17 cellular contexts compared by ENCODE assay signal in genomic region chr17:75552847-75553552, GRCh38. TPM values are rescaled to one million over a fixed set of nuclear protein-coding genes. Genes with fewer than 3 reads are reported as not detected.
DNase-seq lines count a peak whose midpoint lies in the region; ATAC-seq, FAIRE-seq and TF ChIP-seq lines count a peak whose summit lies in the region.
"Had no signal": no experiment of that assay in that cellular context is flagged by ENCODE, and none has a peak within 500 bp of the region (broad histone marks: within the 10 kb centered on the region; RNA-seq: fewer than 3 reads in every experiment).

No MANE protein-coding gene starts in this region.

- peak overlapping the region in 1 of 2 experiments; percentile 87; a peak in 2 of 4 replicates for H3K9ac ChIP-seq in K562 (ENCODE audit: insufficient read depth in 1 of 2, low read depth in 2 of 2, low read length in 2 of 2)

- no peaks in the 10 kb centered on the region for H4K20me1 ChIP-seq in K562 (replicated peaks; ENCODE audit: control insufficient read depth, insufficient read depth, low read length)

- no peak for TF ChIP-seq EP300 in K562 (IDR thresholded peaks at IDR 0.05; ENCODE audit: low read length)

- no peak overlapping the region for H3K4me3 ChIP-seq in K562
- no peak overlapping the region for H3K4me3 ChIP-seq in mesodermal cell (ENCODE audit: extremely low read depth, insufficient read depth, low read length, poor library complexity, severe bottlenecking)
- no peak overlapping the region for H3K4me3 ChIP-seq in effector memory CD4-positive, alpha-beta T cell (ENCODE audit: insufficient read depth, low read depth, low read length, poor library complexity, severe bottlenecking)
- H3K4me3 ChIP-seq: GM12878 had no signal

- H3K4me2 ChIP-seq in K562 (ENCODE audit: insufficient read depth, low read length), result no peak overlapping the region

- WGBS in K562 (ENCODE audit: insufficient coverage, low coverage, missing lambda C conversion rate), result 59% methylated on average over 8 of the region's 8 CpGs
- WGBS in mesodermal cell (ENCODE audit: insufficient coverage in 2 of 2), 2 experiments, result 35 to 64% methylated on average over 6 to 8 of the region's 8 CpGs

- ATAC-seq in K562, result no peak
- ATAC-seq in stimulated activated memory B cell treated with anti-CD40 and anti-IgM and Interleukin-4, amounts not matched to agents 10 μg/mL and 1 μg/mL and 100 μg/mL, for 72 hours, result no peak
- ATAC-seq: GM12878 had no signal

- TF ChIP-seq RAD21 in K562 (CRISPR knock-in tag; conservative IDR thresholded peaks at IDR 0.05 in 1 of 2, IDR thresholded peaks at IDR 0.05 in 1 of 2), result no peak

- H3K4me3 Mint-ChIP-seq in stimulated activated memory B cell treated with anti-CD40 and anti-IgM and Interleukin-4, amounts not matched to agents 10 μg/mL and 1 μg/mL and 100 μg/mL, for 72 hours, result no peak overlapping the region
- H3K4me3 Mint-ChIP-seq: activated B cell treated with CpG ODN at 0.5 μM for 24 hours; activated naive CD8-positive, alpha-beta T cell treated with anti-CD3 and anti-CD28 coated beads for 36 hours had no signal

- no peak overlapping the region for H3K27ac Mint-ChIP-seq in stimulated activated memory B cell treated with anti-CD40 and anti-IgM and Interleukin-4, amounts not matched to agents 10 μg/mL and 1 μg/mL and 100 μg/mL, for 72 hours
- H3K27ac Mint-ChIP-seq: activated B cell treated with CpG ODN at 0.5 μM for 24 hours; activated naive CD8-positive, alpha-beta T cell treated with anti-CD3 and anti-CD28 coated beads for 36 hours had no signal

- H3K9me1 ChIP-seq in K562 (ENCODE audit: control insufficient read depth, insufficient read depth, low read length), result no peaks in the 10 kb centered on the region

- no TSS peak for BruUV-seq in K562 (replicated peaks; lab: Mats Ljungman, UMichigan)

- H3K36me3 ChIP-seq in K562 (ENCODE audit: control insufficient read depth, insufficient read depth, low read length), result no peaks in the 10 kb centered on the region
- H3K36me3 ChIP-seq in mesodermal cell (ENCODE audit: control insufficient read depth, insufficient read depth, low read length), result peaks cover 2% of the 10 kb centered on the region
- no peaks in the 10 kb centered on the region for H3K36me3 ChIP-seq in effector memory CD4-positive, alpha-beta T cell (ENCODE audit: control insufficient read depth, insufficient read depth, low read length)

- TF ChIP-seq CTCF in K562 (IDR thresholded peaks at IDR 0.05 in 2 of 3, conservative IDR thresholded peaks at IDR 0.05 in 1 of 3; ENCODE audit: insufficient read depth in 2 of 3, low read depth in 1 of 3, low read length in 3 of 3), result no peak

- POLR2A ChIA-PET in K562 (lab: Yijun Ruan, JAX), result interaction anchor here (0.5 to 1.9 kb wide), 5 partner anchors 12 to 248 kb away, joined by 3 to 5 read pairs (median 4); no protein-coding TSS in a partner anchor

- H3K4me1 ChIP-seq in K562 (replicated peaks in 1 of 2; ENCODE audit: control insufficient read depth in 2 of 2, insufficient read depth in 2 of 2, low read length in 2 of 2) (peaks cover 20 to 48% of the 10 kb centered on the region in 2 experiments), mesodermal cell (ENCODE audit: control insufficient read depth, insufficient read depth, low read length, poor library complexity, severe bottlenecking) (peaks cover 52% of the 10 kb centered on the region)
- H3K4me1 ChIP-seq in effector memory CD4-positive, alpha-beta T cell (ENCODE audit: control insufficient read depth, insufficient read depth, low read length, poor library complexity, severe bottlenecking), result no peaks in the 10 kb centered on the region

- no peaks in the 10 kb centered on the region for H3K9me3 ChIP-seq in K562 (replicated peaks; ENCODE audit: control insufficient read depth, insufficient read depth, low read depth, low read length)
- H3K9me3 ChIP-seq in mesodermal cell (ENCODE audit: control insufficient read depth, low read length), result no peaks in the 10 kb centered on the region
- no peaks in the 10 kb centered on the region for H3K9me3 ChIP-seq in effector memory CD4-positive, alpha-beta T cell (ENCODE audit: control insufficient read depth, low read length)

- no peaks in the 10 kb centered on the region for H3K79me2 ChIP-seq in K562 (ENCODE audit: control insufficient read depth, insufficient read depth, low read length)

- CTCF ChIA-PET in K562 (lab: Yijun Ruan, JAX; ENCODE audit: low intra/inter-chr PET ratio), result no interaction called here

- H3K27ac ChIP-seq in K562 (ENCODE audit: extremely low read depth, low read depth, low read length) (no peak overlapping the region), mesodermal cell (ENCODE audit: low read depth, low read length, severe bottlenecking) (peak overlapping the region; percentile 98)
- no peak overlapping the region for H3K27ac ChIP-seq in effector memory CD4-positive, alpha-beta T cell (ENCODE audit: insufficient read depth, low read length, poor library complexity, severe bottlenecking)

- no peaks in the 10 kb centered on the region for H3K36me3 Mint-ChIP-seq in stimulated activated memory B cell treated with anti-CD40 and anti-IgM and Interleukin-4, amounts not matched to agents 10 μg/mL and 1 μg/mL and 100 μg/mL, for 72 hours
- H3K36me3 Mint-ChIP-seq: activated naive CD8-positive, alpha-beta T cell treated with anti-CD3 and anti-CD28 coated beads for 36 hours had no signal

- DNase-seq in EL, result peak; percentile 53
- peak; percentile 36 for DNase-seq in KG1 (lab: John Stamatoyannopoulos, UW)
- no peak for DNase-seq in K562 (ENCODE audit: extremely low read depth in 1 of 4, low spot score in 3 of 4)
- no peak for DNase-seq in stimulated activated CD4-positive, alpha-beta T cell treated with anti-CD3 and anti-CD28 coated beads, Interleukin-4, amount 100 ng/mL, for 4 hours
- DNase-seq in NCI-H510A treated with DMSO at 0.1 percent for 48 hours (lab: John Stamatoyannopoulos, UW), result no peak
- no peak for DNase-seq in effector memory CD4-positive, alpha-beta T cell
- DNase-seq: activated B cell treated with CpG ODN at 0.5 μM for 24 hours; activated CD8-positive, alpha-beta memory T cell treated with anti-CD3 and anti-CD28 coated beads, Interleukin-2, amount 50 U/mL, for 48 hours; activated naive CD8-positive, alpha-beta T cell treated with anti-CD3 and anti-CD28 coated beads for 36 hours; cortex of kidney; DMS79; NCI-H2029 treated with DMSO at 0.1 percent for 48 hours; SIG-M5; stimulated activated naive CD4-positive, alpha-beta T cell had no signal

- H3K27me3 ChIP-seq in K562 (ENCODE audit: control insufficient read depth in 2 of 2, insufficient read depth in 2 of 2, low read length in 2 of 2), result no peaks in the 10 kb centered on the region
- H3K27me3 ChIP-seq in effector memory CD4-positive, alpha-beta T cell (replicated peaks; ENCODE audit: control insufficient read depth, insufficient read depth, low read length, poor library complexity, severe bottlenecking), result no peaks in the 10 kb centered on the region

- no peak overlapping the region for H2AFZ ChIP-seq in K562 (ENCODE audit: low read depth, low read length)

- FAIRE-seq in K562 (lab: Jason Lieb, UNC), result no peak
- FAIRE-seq: GM12878 had no signal

- no peaks in the 10 kb centered on the region for H3K4me1 Mint-ChIP-seq in stimulated activated memory B cell treated with anti-CD40 and anti-IgM and Interleukin-4, amounts not matched to agents 10 μg/mL and 1 μg/mL and 100 μg/mL, for 72 hours
- H3K4me1 Mint-ChIP-seq: activated B cell treated with CpG ODN at 0.5 μM for 24 hours; activated naive CD8-positive, alpha-beta T cell treated with anti-CD3 and anti-CD28 coated beads for 36 hours had no signal

- in situ Hi-C loops in K562 (cut with MboI), result no loop called here

- no peaks in the 10 kb centered on the region for H3K9me3 Mint-ChIP-seq in stimulated activated memory B cell treated with anti-CD40 and anti-IgM and Interleukin-4, amounts not matched to agents 10 μg/mL and 1 μg/mL and 100 μg/mL, for 72 hours
- H3K9me3 Mint-ChIP-seq: activated B cell treated with CpG ODN at 0.5 μM for 24 hours; activated naive CD8-positive, alpha-beta T cell treated with anti-CD3 and anti-CD28 coated beads for 36 hours had no signal

- TF ChIP-seq POLR2A in K562 (conservative IDR thresholded peaks at IDR 0.05), result no peak

- intact Hi-C loops in K562 (cut with micrococcal nuclease), result no loop called here

- no peaks in the 10 kb centered on the region for H3K27me3 Mint-ChIP-seq in stimulated activated memory B cell treated with anti-CD40 and anti-IgM and Interleukin-4, amounts not matched to agents 10 μg/mL and 1 μg/mL and 100 μg/mL, for 72 hours
- H3K27me3 Mint-ChIP-seq: activated B cell treated with CpG ODN at 0.5 μM for 24 hours; activated naive CD8-positive, alpha-beta T cell treated with anti-CD3 and anti-CD28 coated beads for 36 hours had no signal

RNA-seq across cellular contexts. Expression of gene LLGL2, which starts 27.5 kb away (rescaled TPM):
- 25.4 and 96.6 TPM in 2 replicates for total RNA-seq in K562 (2011; cell fraction: chromatin; rRNA removed; ENCODE audit: low replicate concordance)
- 63.3 and 66.7 TPM in 2 replicates for total RNA-seq in K562 (2011; cell fraction: nucleolus; rRNA removed)
- 38.1 and 42.6 TPM in 2 replicates for total RNA-seq in K562 (2011; cell fraction: nucleoplasm; rRNA removed)
- 17.9 and 19.5 TPM in 2 replicates for total RNA-seq in K562 (2014; rRNA removed)
- 1.8 and 3.0 TPM in 2 replicates for total RNA-seq in K562 (2014; rRNA removed; fragmentation: Illumina TruSeq; extraction: Trizol)
- 10.2 and 11.8 TPM in 2 replicates for total RNA-seq in K562 (2015; rRNA removed; fragmentation: Illumina TruSeq; extraction: Trizol)
- total RNA-seq in K562 (2021), result 24.4 and 25.2 TPM in 2 replicates
- polyA plus RNA-seq in K562 (2011; rRNA removed), result 12.5 and 16.0 TPM in 2 replicates
- 14.3 and 34.7 TPM in 2 replicates for polyA plus RNA-seq in K562 (2011; cell fraction: cytosol; rRNA removed)
- 44.8 and 82.4 TPM in 2 replicates for polyA plus RNA-seq in K562 (2011; cell fraction: nucleus; rRNA removed)
- 14.8 and 26.6 TPM in 2 replicates for polyA plus RNA-seq in K562 (2012)
- polyA plus RNA-seq in K562 (2014; fragmentation: Illumina TruSeq; extraction: Trizol), result 3.7 and 14.7 TPM in 2 replicates
- 1 to 10 TPM in 1 of 2 experiments, under 1 TPM in 1; 0.32 to 1.3 TPM for polyA plus RNA-seq in K562 (2014; fragmentation: Nextera tagmentation; extraction: Ambion mirVana)
- 17.7 and 23.7 TPM in 2 replicates for polyA plus RNA-seq in K562 (2014; rRNA removed)
- polyA minus RNA-seq in K562 (2011; rRNA and poly(A)+ RNA removed), result 4.3 and 6.7 TPM in 2 replicates
- polyA minus RNA-seq in K562 (2011; cell fraction: cytosol; rRNA and poly(A)+ RNA removed), result 10.6 and 11.3 TPM in 2 replicates
- polyA minus RNA-seq in K562 (2011; cell fraction: nucleus; rRNA and poly(A)+ RNA removed), result 21.3 and 23.8 TPM in 2 replicates
- polyA plus RNA-seq in mesodermal cell (2013, experiment 1 of 2), result 26.5 TPM
- 26.0 TPM for polyA plus RNA-seq in mesodermal cell (2013, experiment 2 of 2)

RNA-seq across cellular contexts. Expression of gene MYO15B, which starts 34.6 kb away (rescaled TPM):
- 8.9 and 39.4 TPM in 2 replicates for total RNA-seq in K562 (2011; cell fraction: chromatin; rRNA removed; ENCODE audit: low replicate concordance)
- total RNA-seq in K562 (2011; cell fraction: nucleolus; rRNA removed), result 22.5 and 24.7 TPM in 2 replicates
- total RNA-seq in K562 (2011; cell fraction: nucleoplasm; rRNA removed), result 11.1 and 14.7 TPM in 2 replicates
- total RNA-seq in K562 (2014; rRNA removed) (0.05 and 0.24 TPM in 2 replicates), K562 (2014; rRNA removed; fragmentation: Illumina TruSeq; extraction: Trizol) (1.2 TPM in 1 of 2 replicates, not detected in the other), K562 (2015; rRNA removed; fragmentation: Illumina TruSeq; extraction: Trizol) (0.83 TPM in 2 replicates), K562 (2021) (1.5 and 3.1 TPM in 2 replicates)
- polyA plus RNA-seq in K562 (2011; rRNA removed) (0.82 and 1.2 TPM in 2 replicates), K562 (2014; fragmentation: Illumina TruSeq; extraction: Trizol) (0.12 and 0.76 TPM in 2 replicates), K562 (2014; fragmentation: Nextera tagmentation; extraction: Ambion mirVana) (not detected), K562 (2014; rRNA removed) (0.98 and 1.5 TPM in 2 replicates)
- polyA plus RNA-seq in K562 (2011; cell fraction: cytosol; rRNA removed), result 0.39 and 0.49 TPM in 2 replicates
- 15.0 and 17.9 TPM in 2 replicates for polyA plus RNA-seq in K562 (2011; cell fraction: nucleus; rRNA removed)
- 1.2 and 10.8 TPM in 2 replicates for polyA plus RNA-seq in K562 (2012)
- polyA minus RNA-seq in K562 (2011; rRNA and poly(A)+ RNA removed), result 0.70 and 1.0 TPM in 2 replicates
- polyA minus RNA-seq in K562 (2011; cell fraction: cytosol; rRNA and poly(A)+ RNA removed), result not detected in 2 replicates
- 7.7 and 8.5 TPM in 2 replicates for polyA minus RNA-seq in K562 (2011; cell fraction: nucleus; rRNA and poly(A)+ RNA removed)
- 35.3 TPM for polyA plus RNA-seq in mesodermal cell (2013, experiment 1 of 2)
- polyA plus RNA-seq in mesodermal cell (2013, experiment 2 of 2), result 28.7 TPM

RNA-seq across cellular contexts. Expression of gene TSEN54, which starts 36.7 kb away (rescaled TPM):
- 43.1 and 96.1 TPM in 2 replicates for total RNA-seq in K562 (2011; cell fraction: chromatin; rRNA removed; ENCODE audit: low replicate concordance)
- total RNA-seq in K562 (2011; cell fraction: nucleolus; rRNA removed), result 63.2 and 67.5 TPM in 2 replicates
- total RNA-seq in K562 (2011; cell fraction: nucleoplasm; rRNA removed), result 52.4 and 53.0 TPM in 2 replicates
- total RNA-seq in K562 (2014; rRNA removed), result 53.0 and 81.0 TPM in 2 replicates
- total RNA-seq in K562 (2014; rRNA removed; fragmentation: Illumina TruSeq; extraction: Trizol), result 34.6 and 48.9 TPM in 2 replicates
- total RNA-seq in K562 (2015; rRNA removed; fragmentation: Illumina TruSeq; extraction: Trizol), result 35.6 and 37.2 TPM in 2 replicates
- total RNA-seq in K562 (2021), result 58.0 and 64.3 TPM in 2 replicates
- polyA plus RNA-seq in K562 (2011; rRNA removed), result 57.6 and 62.0 TPM in 2 replicates
- 56.9 and 82.8 TPM in 2 replicates for polyA plus RNA-seq in K562 (2011; cell fraction: cytosol; rRNA removed)
- 77.8 and 89.5 TPM in 2 replicates for polyA plus RNA-seq in K562 (2011; cell fraction: nucleus; rRNA removed)
- 38.5 and 39.9 TPM in 2 replicates for polyA plus RNA-seq in K562 (2012)
- 40.0 and 41.6 TPM in 2 replicates for polyA plus RNA-seq in K562 (2014; fragmentation: Illumina TruSeq; extraction: Trizol)
- 10 to 100 TPM in 1 of 2 experiments, 1 to 10 TPM in 1; 5.9 to 13.6 TPM for polyA plus RNA-seq in K562 (2014; fragmentation: Nextera tagmentation; extraction: Ambion mirVana)
- polyA plus RNA-seq in K562 (2014; rRNA removed), result 55.6 and 62.6 TPM in 2 replicates
- 23.1 and 38.9 TPM in 2 replicates for polyA minus RNA-seq in K562 (2011; rRNA and poly(A)+ RNA removed)
- 16.1 and 23.9 TPM in 2 replicates for polyA minus RNA-seq in K562 (2011; cell fraction: cytosol; rRNA and poly(A)+ RNA removed)
- polyA minus RNA-seq in K562 (2011; cell fraction: nucleus; rRNA and poly(A)+ RNA removed), result 14.4 and 17.5 TPM in 2 replicates
- polyA plus RNA-seq in mesodermal cell (2013, experiment 1 of 2), result 31.4 TPM
- 24.1 TPM for polyA plus RNA-seq in mesodermal cell (2013, experiment 2 of 2)

RNA-seq across cellular contexts. Expression of gene CASKIN2, which starts 37.7 kb away (rescaled TPM):
- total RNA-seq in K562 (2011; cell fraction: chromatin; rRNA removed; ENCODE audit: low replicate concordance), result 7.8 and 33.3 TPM in 2 replicates
- 14.5 and 19.7 TPM in 2 replicates for total RNA-seq in K562 (2011; cell fraction: nucleolus; rRNA removed)
- 6.2 and 10.0 TPM in 2 replicates for total RNA-seq in K562 (2011; cell fraction: nucleoplasm; rRNA removed)
- total RNA-seq in K562 (2014; rRNA removed) (2.3 and 3.5 TPM in 2 replicates), K562 (2014; rRNA removed; fragmentation: Illumina TruSeq; extraction: Trizol) (1.1 and 1.3 TPM in 2 replicates), K562 (2015; rRNA removed; fragmentation: Illumina TruSeq; extraction: Trizol) (2.1 and 2.3 TPM in 2 replicates), K562 (2021) (12.2 and 14.5 TPM in 2 replicates)
- polyA plus RNA-seq in K562 (2011; rRNA removed) (1.9 and 2.2 TPM in 2 replicates), K562 (2014; fragmentation: Illumina TruSeq; extraction: Trizol) (2.5 and 5.7 TPM in 2 replicates), K562 (2014; fragmentation: Nextera tagmentation; extraction: Ambion mirVana) (under 1 TPM; 0.01 to 0.04 TPM), K562 (2014; rRNA removed) (3.0 and 5.1 TPM in 2 replicates)
- polyA plus RNA-seq in K562 (2011; cell fraction: cytosol; rRNA removed), result 1.2 and 1.5 TPM in 2 replicates
- polyA plus RNA-seq in K562 (2011; cell fraction: nucleus; rRNA removed), result 6.5 and 13.9 TPM in 2 replicates
- polyA plus RNA-seq in K562 (2012), result 4.8 and 5.2 TPM in 2 replicates
- 1.8 and 1.9 TPM in 2 replicates for polyA minus RNA-seq in K562 (2011; rRNA and poly(A)+ RNA removed)
- 3.8 and 8.4 TPM in 2 replicates for polyA minus RNA-seq in K562 (2011; cell fraction: cytosol; rRNA and poly(A)+ RNA removed)
- 8.6 and 9.6 TPM in 2 replicates for polyA minus RNA-seq in K562 (2011; cell fraction: nucleus; rRNA and poly(A)+ RNA removed)
- 13.5 TPM for polyA plus RNA-seq in mesodermal cell (2013, experiment 1 of 2)
- 12.5 TPM for polyA plus RNA-seq in mesodermal cell (2013, experiment 2 of 2)

Comparison
In these comparisons a context has a peak if more than half of its experiments do, and no peak if none do; other contexts are left out.
1. DNase-seq: peak in EL (single experiment) and KG1 (single experiment); none in K562 (0 of 4), stimulated activated CD4-positive, alpha-beta T cell treated with anti-CD3 and anti-CD28 coated beads, Interleukin-4, amount 100 ng/mL, for 4 hours (0 of 2), NCI-H510A treated with DMSO at 0.1 percent for 48 hours (single experiment) and effector memory CD4-positive, alpha-beta T cell (0 of 3).